Comparison of ENCODE assay signal across 7 cellular contexts in genomic region chr4:19786616-19787015, GRCh38.
"Had no signal": no experiment of that assay in that cellular context is flagged by ENCODE, and none has a peak within 500 bp of the region (broad histone marks: within the 10 kb centered on the region; RNA-seq: fewer than 3 reads in every experiment).

No MANE protein-coding gene starts in this region.

- FAIRE-seq: GM12878, GM12891, GM12892, GM18507, GM19239 had no signal

- DNase-seq: GDM1, GF-D8 had no signal

- H3K4me3 ChIP-seq: GM12878 had no signal
